In genomic region chr4:55395218-55395528, GRCh38 we compare ENCODE assay signal across 8 cellular contexts. TPM values are rescaled to one million over a fixed set of nuclear protein-coding genes. Genes with fewer than 3 reads are reported as not detected.
DNase-seq lines count a peak whose midpoint lies in the region; ATAC-seq, FAIRE-seq and TF ChIP-seq lines count a peak whose summit lies in the region.

No MANE protein-coding gene starts in this region.

- no peak for FAIRE-seq in GM12891 (lab: Jason Lieb, UNC)

- no peak for DNase-seq in colonic mucosa
- DNase-seq in neural crest cell (ENCODE audit: low read depth, low spot score), result no peak
- no peak for DNase-seq in GM12891 (ENCODE audit: insufficient read length, low spot score)
- DNase-seq in NCI-H2029 treated with DMSO at 0.1 percent for 48 hours (lab: John Stamatoyannopoulos, UW), result no peak
- DNase-seq in NCI-H1105 (lab: John Stamatoyannopoulos, UW), result no peak

- H3K4me1 Mint-ChIP-seq in neural crest cell, result peaks cover 34% of the 10 kb centered on the region

- peak overlapping the region; percentile 96 for H3K27ac Mint-ChIP-seq in neural crest cell (ENCODE audit: unreplicated experiment)

- H3K36me3 ChIP-seq in HUES48 (ENCODE audit: control insufficient read depth, insufficient read depth, low read length) (peaks cover 19% of the 10 kb centered on the region), colonic mucosa (no peaks in the 10 kb centered on the region)

- H3K27ac ChIP-seq in HUES48 (ENCODE audit: low read depth, low read length), result peak overlapping the region; percentile 70
- H3K27ac ChIP-seq in colonic mucosa, result peak overlapping the region; percentile 100

- TF ChIP-seq CTCF in colonic mucosa (IDR thresholded peaks at IDR 0.05) (no peak), neural crest cell (conservative IDR thresholded peaks at IDR 0.05) (peak; percentile 40)

- intact Hi-C loops in colonic mucosa (cut with DNase I), result loop anchor here (5.0 kb wide), 1 partner anchor 48 kb away; the partner anchor contains the start of gene SRD5A3

- H3K27me3 ChIP-seq in HUES48 (ENCODE audit: control insufficient read depth, insufficient read depth, low read length), result no peaks in the 10 kb centered on the region
- no peaks in the 10 kb centered on the region for H3K27me3 ChIP-seq in colonic mucosa

- ATAC-seq in GM18517 (IDR thresholded peaks at IDR 0.05; ENCODE audit: unreplicated experiment) (peak; percentile 4), HG02884 (IDR thresholded peaks at IDR 0.05; ENCODE audit: unreplicated experiment) (no peak)

- H3K9me3 ChIP-seq in HUES48 (ENCODE audit: control insufficient read depth, insufficient read depth, low read length) (no peaks in the 10 kb centered on the region), colonic mucosa (no peaks in the 10 kb centered on the region)

- no peak for TF ChIP-seq POLR2A in GM12891 (IDR thresholded peaks at IDR 0.05; ENCODE audit: low read depth, low read length)

- H3K9me3 Mint-ChIP-seq in neural crest cell, result no peaks in the 10 kb centered on the region

- H3K27me3 Mint-ChIP-seq in neural crest cell (ENCODE audit: low read depth), result no peaks in the 10 kb centered on the region

- peak overlapping the region; percentile 98 for H3K4me3 Mint-ChIP-seq in neural crest cell

- H3K4me1 ChIP-seq in HUES48 (ENCODE audit: control insufficient read depth, insufficient read depth, low read length), result peaks cover 17% of the 10 kb centered on the region
- peaks cover 9% of the 10 kb centered on the region for H3K4me1 ChIP-seq in colonic mucosa

- H3K36me3 Mint-ChIP-seq in neural crest cell (ENCODE audit: low read depth), result peaks cover 5% of the 10 kb centered on the region

- H3K9ac ChIP-seq in HUES48 (ENCODE audit: low read depth, low read length) (peak overlapping the region; percentile 94), colonic mucosa (ENCODE audit: low read depth in 2 of 2, low read length in 2 of 2) (peak overlapping the region; percentile 82 to 92)

- H3K4me3 ChIP-seq in HUES48 (ENCODE audit: low read depth, low read length), result peak overlapping the region; percentile 98
- H3K4me3 ChIP-seq in colonic mucosa, result peak overlapping the region; percentile 97

TF ChIP-seq in GM12891, 5 proteins besides CTCF, POLR2A, EP300 and RAD21:
- no peak for TF ChIP-seq TAF1 (IDR thresholded peaks at IDR 0.05; ENCODE audit: low read depth, low read length)
- no peak for TF ChIP-seq SPI1 (IDR thresholded peaks at IDR 0.05; ENCODE audit: low read depth, low read length)

RNA-seq across cellular contexts. Expression of gene TMEM165, which starts 0.6 kb away (rescaled TPM):
- total RNA-seq in colonic mucosa (10 to 100 TPM; 70.0 to 80.0 TPM), neural crest cell (62.7 TPM in 2 replicates)
- polyA plus RNA-seq in GM12891 (2012; ENCODE audit: low read depth, missing spikeins), result 26.8 TPM

RNA-seq across cellular contexts. Expression of gene SRD5A3, which starts 49.1 kb away (rescaled TPM):
- total RNA-seq in colonic mucosa (10 to 100 TPM; 18.8 to 22.2 TPM), neural crest cell (20.1 and 20.3 TPM in 2 replicates)
- 4.3 TPM for polyA plus RNA-seq in GM12891 (2012; ENCODE audit: low read depth, missing spikeins)
